ENCODE assay signal across 8 cellular contexts in the genomic region with DNA sequence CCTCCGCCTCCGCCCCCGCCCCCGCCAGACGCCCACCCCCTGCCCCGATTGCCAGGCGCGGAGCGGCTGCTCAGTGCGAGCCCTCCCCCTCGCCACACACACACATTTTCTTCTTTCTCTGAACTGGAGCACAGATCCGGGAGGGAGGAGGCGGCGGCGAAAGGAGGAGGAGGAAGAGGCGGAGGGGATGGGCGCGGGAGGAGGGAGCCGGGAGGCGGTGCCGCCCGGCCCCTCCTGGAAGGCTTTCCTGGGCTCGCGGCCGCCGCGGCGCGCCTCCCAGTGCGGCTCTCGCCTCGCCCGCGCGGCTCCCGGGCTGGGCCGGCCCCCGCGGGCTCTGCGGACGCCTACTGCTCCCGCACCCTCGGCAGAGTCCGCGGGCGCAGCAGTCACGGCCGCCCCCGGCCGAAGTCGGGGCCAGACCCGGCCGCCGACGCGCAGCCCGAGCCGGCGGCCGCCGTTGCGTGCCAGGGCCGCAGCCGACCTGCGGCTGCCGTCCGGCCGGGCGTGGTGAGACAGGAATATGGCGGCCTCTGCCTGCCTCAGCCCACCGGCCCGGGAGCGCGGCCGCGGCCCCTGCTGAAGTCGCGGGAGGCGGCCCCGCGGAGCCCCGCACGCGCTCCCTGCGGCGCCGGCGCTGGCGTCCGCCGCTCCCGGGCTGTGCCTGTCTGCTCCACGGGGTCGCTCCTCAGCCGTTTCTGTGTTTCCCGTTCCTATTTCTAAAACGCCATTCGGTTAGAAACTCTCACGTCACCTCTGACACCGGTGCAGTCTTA. TPM values are rescaled to one million over a fixed set of nuclear protein-coding genes. Genes with fewer than 3 reads are reported as not detected.
DNase-seq lines count a peak whose midpoint lies in the region; ATAC-seq, FAIRE-seq and TF ChIP-seq lines count a peak whose summit lies in the region.

No MANE protein-coding gene starts in this region.

- BruUV-seq in GM12878 (replicated peaks; lab: Mats Ljungman, UMichigan), result no TSS peak

- SMC1A ChIA-PET in GM12878 (lab: Charles Lee; ENCODE audit: uncharacterized antibody, unreplicated experiment), result interaction anchor here (0.7 to 7.9 kb wide), 8 partner anchors 13 to 206 kb away, joined by 3 to 145 read pairs (median 4); no protein-coding TSS in a partner anchor

- in situ Hi-C loops in GM12878 (cut with MboI), result no loop called here

- WGBS in GM12878 (ENCODE audit: insufficient coverage, insufficient replicate concordance, low lambda C conversion rate, missing lambda C conversion rate), result 4% methylated on average over 81 of the region's 100 CpGs
- under 1% methylated on average over 98 of the region's 100 CpGs for WGBS in urinary bladder

- RAD21 ChIA-PET in GM12878 (lab: Charles Lee; ENCODE audit: unreplicated experiment), result interaction anchor here (0.5 to 7.3 kb wide), 7 partner anchors 12 to 198 kb away, joined by 3 to 123 read pairs (median 3); no protein-coding TSS in a partner anchor

- FAIRE-seq in GM12892 (lab: Jason Lieb, UNC) (no peak), GM12878 (lab: Jason Lieb, UNC) (no peak)

- TF ChIP-seq RAD21 in GM12878 (IDR thresholded peaks at IDR 0.05; ENCODE audit: insufficient read depth, low read depth, low read length), result no peak

- H3K27me3 ChIP-seq in GM12878 (replicated peaks in 1 of 2; ENCODE audit: control insufficient read depth in 2 of 2, insufficient read depth in 2 of 2, low read length in 1 of 2), result peaks cover 8 to 17% of the 10 kb centered on the region in 2 experiments

- H3K27ac ChIP-seq in GM12878 (ENCODE audit: control insufficient read depth, insufficient read depth) (no peak overlapping the region), urinary bladder (ENCODE audit: low read depth) (peak overlapping the region; percentile 97)

- TF ChIP-seq EP300 in GM12878 (IDR thresholded peaks at IDR 0.05; ENCODE audit: borderline replicate concordance in 1 of 2, control insufficient read depth in 1 of 2, low read depth in 2 of 2, low read length in 2 of 2), result no peak

- no peaks in the 10 kb centered on the region for H3K36me3 ChIP-seq in GM12878 (ENCODE audit: control insufficient read depth in 2 of 2, insufficient read depth in 2 of 2, low read length in 1 of 2)
- no peaks in the 10 kb centered on the region for H3K36me3 ChIP-seq in urinary bladder (ENCODE audit: insufficient read depth)

- H2AFZ ChIP-seq in GM12878 (ENCODE audit: control insufficient read depth, low read depth, low read length), result no peak overlapping the region

- TF ChIP-seq POLR2A in GM12892 (IDR thresholded peaks at IDR 0.05; ENCODE audit: low read depth, low read length) (no peak), GM12878 (IDR thresholded peaks at IDR 0.05; ENCODE audit: low read depth, low read length) (no peak)

- no peak for TF ChIP-seq CTCF in GM12878 (IDR thresholded peaks at IDR 0.05 in 2 of 3, conservative IDR thresholded peaks at IDR 0.05 in 1 of 3; ENCODE audit: control insufficient read depth in 2 of 3, extremely low read depth in 1 of 3, insufficient read depth in 1 of 3, low read depth in 3 of 3, low read length in 3 of 3)

- DNase-seq in GM12892 (ENCODE audit: insufficient read length) (peak; percentile 19), NCI-H2029 treated with DMSO at 0.1 percent for 48 hours (lab: John Stamatoyannopoulos, UW) (peak; percentile 84), UCSD-AML1 (lab: John Stamatoyannopoulos, UW; ENCODE audit: unreplicated experiment) (peak; percentile 91), GM12878 (ENCODE audit: low read depth, low spot score) (no peak), hippocampal formation (lab: John Stamatoyannopoulos, UW) (peak; percentile 92 to 95), pulmonary artery endothelial cell (ENCODE audit: low read depth, low spot score) (peak; percentile 89)

- intact Hi-C loops in GM12878 (cut with micrococcal nuclease; ENCODE audit: unreplicated experiment), result loop anchor here (10.0 kb wide), 2 partner anchors 277 to 577 kb away; no protein-coding TSS in a partner anchor

- peak; percentile 18 for ATAC-seq in GM12878
- ATAC-seq in GM19351 (IDR thresholded peaks at IDR 0.05; ENCODE audit: unreplicated experiment), result no peak

- no peaks in the 10 kb centered on the region for H3K4me1 ChIP-seq in GM12878 (ENCODE audit: control insufficient read depth, insufficient read depth, low read length)
- H3K4me1 ChIP-seq in urinary bladder (ENCODE audit: insufficient read depth), result no peaks in the 10 kb centered on the region

- CTCF ChIA-PET in GM12878 (lab: Yijun Ruan, JAX), result interaction anchor here (0.8 to 4.5 kb wide), 3 partner anchors 56 to 190 kb away, joined by 3 to 153 read pairs (median 3); no protein-coding TSS in a partner anchor

- H4K20me1 ChIP-seq in GM12878 (ENCODE audit: control insufficient read depth, insufficient read depth), result no peaks in the 10 kb centered on the region

- no peak overlapping the region for H3K9ac ChIP-seq in GM12878 (ENCODE audit: control insufficient read depth, insufficient read depth, low read length)

- H3K79me2 ChIP-seq in GM12878 (ENCODE audit: control insufficient read depth, insufficient read depth, low read length), result no peaks in the 10 kb centered on the region

- H3K9me3 ChIP-seq in GM12878 (replicated peaks; ENCODE audit: control insufficient read depth, insufficient read depth, low read length), result no peaks in the 10 kb centered on the region

- POLR2A ChIA-PET in GM12878 (lab: Charles Lee), result interaction anchor here (1.1 kb wide), 1 partner anchor 55 kb away, joined by 4 read pairs; no protein-coding TSS in a partner anchor

- peak overlapping the region; percentile 21; the same call in 1 of the 2 replicates for H3K4me2 ChIP-seq in GM12878 (ENCODE audit: control insufficient read depth, insufficient read depth)

- H3K4me3 ChIP-seq in GM12878 (peak overlapping the region; percentile 32; the same call in 1 of the 2 replicates), urinary bladder (ENCODE audit: low read depth, low read length) (peak overlapping the region; percentile 89)

TF ChIP-seq in GM12878, 131 proteins besides CTCF, POLR2A, EP300 and RAD21 (continues in another document):
- TF ChIP-seq BACH1 (IDR thresholded peaks at IDR 0.05; ENCODE audit: borderline replicate concordance), result peak; percentile 53; the same call in 1 of the 2 replicates
- TF ChIP-seq ZSCAN29 (IDR thresholded peaks at IDR 0.05), result peak; percentile 21; the same call in 1 of the 2 replicates
- peak in 1 of 2 experiments; percentile 63; a peak in 2 of 4 replicates for TF ChIP-seq BHLHE40 (IDR thresholded peaks at IDR 0.05; ENCODE audit: borderline replicate concordance in 1 of 2, low read depth in 2 of 2, low read length in 1 of 2)
- TF ChIP-seq IKZF1 (conservative IDR thresholded peaks at IDR 0.05), result peak; percentile 89
- no peak for TF ChIP-seq USF2 (IDR thresholded peaks at IDR 0.05; ENCODE audit: borderline replicate concordance, low read depth, low read length)
- no peak for TF ChIP-seq IRF4 (IDR thresholded peaks at IDR 0.05; ENCODE audit: low read depth, low read length)
- TF ChIP-seq SUZ12 (IDR thresholded peaks at IDR 0.05; ENCODE audit: unreplicated experiment), result peak; percentile 58
- TF ChIP-seq GATAD2B (conservative IDR thresholded peaks at IDR 0.05; ENCODE audit: low read depth), result peak; percentile 95
- TF ChIP-seq NFXL1 (IDR thresholded peaks at IDR 0.05; ENCODE audit: borderline replicate concordance), result peak; percentile 95
- TF ChIP-seq LARP7 (IDR thresholded peaks at IDR 0.05), result peak; percentile 93
- TF ChIP-seq, protein P1, sequence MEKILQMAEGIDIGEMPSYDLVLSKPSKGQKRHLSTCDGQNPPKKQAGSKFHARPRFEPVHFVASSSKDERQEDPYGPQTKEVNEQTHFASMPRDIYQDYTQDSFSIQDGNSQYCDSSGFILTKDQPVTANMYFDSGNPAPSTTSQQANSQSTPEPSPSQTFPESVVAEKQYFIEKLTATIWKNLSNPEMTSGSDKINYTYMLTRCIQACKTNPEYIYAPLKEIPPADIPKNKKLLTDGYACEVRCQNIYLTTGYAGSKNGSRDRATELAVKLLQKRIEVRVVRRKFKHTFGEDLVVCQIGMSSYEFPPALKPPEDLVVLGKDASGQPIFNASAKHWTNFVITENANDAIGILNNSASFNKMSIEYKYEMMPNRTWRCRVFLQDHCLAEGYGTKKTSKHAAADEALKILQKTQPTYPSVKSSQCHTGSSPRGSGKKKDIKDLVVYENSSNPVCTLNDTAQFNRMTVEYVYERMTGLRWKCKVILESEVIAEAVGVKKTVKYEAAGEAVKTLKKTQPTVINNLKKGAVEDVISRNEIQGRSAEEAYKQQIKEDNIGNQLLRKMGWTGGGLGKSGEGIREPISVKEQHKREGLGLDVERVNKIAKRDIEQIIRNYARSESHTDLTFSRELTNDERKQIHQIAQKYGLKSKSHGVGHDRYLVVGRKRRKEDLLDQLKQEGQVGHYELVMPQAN (conservative IDR thresholded peaks at IDR 0.05), result 0 out of 2 replicates have a peak, but pooled peaks have one; percentile 50
- TF ChIP-seq ZNF217 (IDR thresholded peaks at IDR 0.05), result peak; percentile 43; the same call in 1 of the 2 replicates

RNA-seq across cellular contexts. Expression of gene GNAQ, which starts 0.4 kb away (rescaled TPM):
- polyA plus RNA-seq in GM12892 (2012; ENCODE audit: missing spikeins), result 0.21 TPM
- total RNA-seq in GM12878 (2013; cell fraction: nucleolus; rRNA removed), result 53.9 and 71.0 TPM in 2 replicates
- total RNA-seq in GM12878 (2014; rRNA removed) (0.16 and 0.40 TPM in 2 replicates), GM12878 (2014; rRNA removed; fragmentation: Illumina TruSeq; extraction: Trizol) (0.31 and 0.37 TPM in 2 replicates), GM12878 (2021) (1.0 and 1.1 TPM in 2 replicates), pulmonary artery endothelial cell (37.2 and 39.8 TPM in 2 replicates), urinary bladder (78.5 TPM)
- polyA plus RNA-seq in GM12878 (2011; ENCODE audit: low read depth), result 0.05 TPM
- polyA plus RNA-seq in GM12878 (2011; rRNA removed) (47.2 and 61.4 TPM in 2 replicates), GM12878 (2014; fragmentation: Illumina TruSeq; extraction: Trizol) (1.1 and 1.3 TPM in 2 replicates), GM12878 (2014; fragmentation: Nextera tagmentation; extraction: Ambion mirVana) (under 1 TPM; 0.15 to 0.50 TPM), GM12878 (2014; rRNA removed) (0.41 and 1.0 TPM in 2 replicates), GM12878 (2016; fragmentation: Nextera tagmentation; extraction: Ambion mirVana) (under 1 TPM; 0.32 to 0.48 TPM), urinary bladder (42.2 TPM)
- polyA plus RNA-seq in GM12878 (2011; cell fraction: cytosol; rRNA removed), result 14.2 and 18.8 TPM in 2 replicates
- polyA plus RNA-seq in GM12878 (2011; cell fraction: nucleus; rRNA removed), result 81.8 and 82.7 TPM in 2 replicates
- 0.04 TPM in 2 replicates for polyA plus RNA-seq in GM12878 (2012)
- 37.2 and 134 TPM in 2 replicates for polyA minus RNA-seq in GM12878 (2011; rRNA and poly(A)+ RNA removed)
- polyA minus RNA-seq in GM12878 (2011; cell fraction: cytosol; rRNA and poly(A)+ RNA removed), result 16.3 and 19.9 TPM in 2 replicates
- 17.2 and 28.0 TPM in 2 replicates for polyA minus RNA-seq in GM12878 (2011; cell fraction: nucleus; rRNA and poly(A)+ RNA removed)
